Comparison of ENCODE assay signal across 8 cellular contexts in the genomic region with DNA sequence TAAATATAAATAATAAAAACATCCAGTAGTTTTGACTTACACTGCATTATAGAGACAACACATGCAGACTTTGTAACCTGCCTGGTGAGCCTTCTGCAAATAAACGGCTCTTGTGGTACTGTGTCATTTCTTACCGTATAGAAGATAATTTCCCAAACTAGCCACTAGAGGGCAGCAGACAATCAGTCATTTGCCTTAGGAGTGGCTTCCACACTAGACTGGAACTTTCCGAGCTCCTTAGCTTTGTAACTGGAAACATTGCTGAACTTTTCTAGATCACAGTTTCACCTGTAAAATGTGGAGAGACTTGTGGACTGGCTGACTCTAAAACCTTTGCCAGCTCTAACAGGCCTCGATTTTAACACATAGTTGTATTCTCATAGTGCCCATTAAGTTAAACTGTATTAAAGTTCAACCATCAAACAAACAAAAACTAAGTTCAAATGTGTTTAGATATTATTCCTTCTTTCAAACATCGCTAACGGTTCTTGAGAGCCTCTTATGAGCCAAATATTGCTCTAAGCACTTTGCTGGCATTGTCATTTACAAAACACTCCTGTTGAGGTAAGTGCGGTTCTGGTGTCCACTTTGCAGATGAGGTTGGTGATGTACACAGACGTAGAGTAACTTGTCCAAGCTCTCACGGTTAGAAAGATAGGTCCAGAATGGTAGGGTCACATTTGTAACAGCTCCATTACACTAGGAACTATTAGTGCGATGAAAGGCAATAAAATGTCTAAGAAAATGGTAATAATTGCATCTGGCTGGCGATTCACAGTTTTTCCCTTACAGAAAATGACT.
DNase-seq lines count a peak whose midpoint lies in the region; ATAC-seq and TF ChIP-seq lines count a peak whose summit lies in the region.

No MANE protein-coding gene starts in this region.

- H3K4me3 Mint-ChIP-seq in activated CD8-positive, alpha-beta T cell treated with anti-CD3 and anti-CD28 coated beads for 36 hours = no peak overlapping the region
- H3K4me3 Mint-ChIP-seq in naive B cell = no peak overlapping the region

- H3K36me3 Mint-ChIP-seq in activated CD8-positive, alpha-beta T cell treated with anti-CD3 and anti-CD28 coated beads for 36 hours (ENCODE audit: low read depth) = no peaks in the 10 kb centered on the region
- no peaks in the 10 kb centered on the region for H3K36me3 Mint-ChIP-seq in naive B cell

- ATAC-seq in GM21360 (IDR thresholded peaks at IDR 0.05; ENCODE audit: unreplicated experiment) (peak; percentile 91), naive B cell (ENCODE audit: low read depth in 2 of 2) (peak; percentile 81 to 83)
- ATAC-seq in activated CD8-positive, alpha-beta T cell treated with anti-CD3 and anti-CD28 coated beads for 36 hours = peak; percentile 95

- intact Hi-C loops in activated CD8-positive, alpha-beta T cell treated with anti-CD3 and anti-CD28 coated beads for 36 hours (cut with micrococcal nuclease) = loop anchor here (5.0 to 10.0 kb wide), 4 partner anchors 367 to 790 kb away; partner anchors contain the start of gene CAMK2D

- TF ChIP-seq CTCF in activated CD8-positive, alpha-beta T cell treated with anti-CD3 and anti-CD28 coated beads for 36 hours (IDR thresholded peaks at IDR 0.05) = peak; percentile 81

- H3K27ac ChIP-seq in substantia nigra (ENCODE audit: low read depth, low read length, poor library complexity, severe bottlenecking) = no peak overlapping the region

- DNase-seq in DMS153 (lab: John Stamatoyannopoulos, UW) (peak; percentile 79), HK-2 (ENCODE audit: unreplicated experiment) (peak; percentile 30), NCI-H748 treated with DMSO at 0.1 percent for 48 hours (lab: John Stamatoyannopoulos, UW) (peak; percentile 77), epidermal melanocyte (ENCODE audit: insufficient read length, low spot score) (peak; percentile 23), naive B cell (peak; percentile 59), substantia nigra (lab: John Stamatoyannopoulos, UW) (peak in 38 of 49 donors; percentile 3 to 83 (median 31))
- DNase-seq in activated CD8-positive, alpha-beta T cell treated with anti-CD3 and anti-CD28 coated beads for 36 hours = peak; percentile 56

- H3K9me3 Mint-ChIP-seq in activated CD8-positive, alpha-beta T cell treated with anti-CD3 and anti-CD28 coated beads for 36 hours = no peaks in the 10 kb centered on the region
- no peaks in the 10 kb centered on the region for H3K9me3 Mint-ChIP-seq in naive B cell

- POLR2A ChIA-PET in activated CD8-positive, alpha-beta T cell treated with anti-CD3 and anti-CD28 coated beads for 36 hours (lab: Charles Lee) = interaction anchor here (0.5 kb wide), 1 partner anchor 73 kb away, joined by 3 read pairs; no protein-coding TSS in a partner anchor

- no peak overlapping the region for H3K27ac Mint-ChIP-seq in activated CD8-positive, alpha-beta T cell treated with anti-CD3 and anti-CD28 coated beads for 36 hours
- no peak overlapping the region for H3K27ac Mint-ChIP-seq in naive B cell

- H3K4me1 Mint-ChIP-seq in activated CD8-positive, alpha-beta T cell treated with anti-CD3 and anti-CD28 coated beads for 36 hours (ENCODE audit: low read depth) = peaks cover 4% of the 10 kb centered on the region
- H3K4me1 Mint-ChIP-seq in naive B cell = no peaks in the 10 kb centered on the region

- CTCF ChIA-PET in activated CD8-positive, alpha-beta T cell treated with anti-CD3 and anti-CD28 coated beads for 36 hours (lab: Charles Lee) = interaction anchor here (0.6 to 2.7 kb wide), 47 partner anchors 9 to 990 kb away, joined by 3 to 25 read pairs (median 4); no protein-coding TSS in a partner anchor

- peaks cover 3% of the 10 kb centered on the region for H3K27me3 Mint-ChIP-seq in activated CD8-positive, alpha-beta T cell treated with anti-CD3 and anti-CD28 coated beads for 36 hours
- H3K27me3 Mint-ChIP-seq in naive B cell = peaks cover 0 to 4% (median 0%) of the 10 kb centered on the region in 3 donors

Comparison
In these comparisons a context has a peak if more than half of its experiments do, and no peak if none do; other contexts are left out.
1. DNase-seq: peak in every context shown above with its lines; median percentile 79 in DMS153; 77 in NCI-H748 treated with DMSO at 0.1 percent for 48 hours; 59 in naive B cell; 56 in activated CD8-positive, alpha-beta T cell treated with anti-CD3 and anti-CD28 coated beads for 36 hours; 31 in substantia nigra; 30 in HK-2; 23 in epidermal melanocyte.